Comparison of ENCODE assay signal across 8 cellular contexts in the genomic region with DNA sequence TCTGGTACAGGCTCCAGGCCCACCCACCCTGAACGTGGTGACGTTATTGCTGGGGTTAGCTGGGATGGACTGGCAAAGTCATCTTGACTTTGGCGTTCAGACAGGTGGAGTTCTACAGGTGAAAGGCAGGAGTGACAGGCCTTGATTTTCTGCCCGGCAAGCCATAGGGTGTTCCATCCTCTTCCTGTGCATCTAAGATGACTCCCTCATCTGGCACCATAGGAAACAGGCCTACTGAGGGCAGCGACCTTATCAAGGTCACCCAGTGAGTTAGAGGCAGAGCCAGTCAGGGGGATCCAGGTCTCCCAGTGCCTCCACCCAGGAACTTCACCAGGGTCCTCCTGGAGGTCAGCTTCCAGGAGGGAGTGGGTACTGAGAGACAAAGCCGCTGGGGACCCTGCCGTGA. TPM values are rescaled to one million over a fixed set of nuclear protein-coding genes. Genes with fewer than 3 reads are reported as not detected.
DNase-seq lines count a peak whose midpoint lies in the region; ATAC-seq and TF ChIP-seq lines count a peak whose summit lies in the region.

No MANE protein-coding gene starts in this region.

- H3K4me1 Mint-ChIP-seq in MCF 10A (ENCODE audit: insufficient read depth, unreplicated experiment) = peaks cover 31% of the 10 kb centered on the region

- ATAC-seq in heart left ventricle (no peak), Right ventricle myocardium superior (ENCODE audit: poor library complexity) (no peak), GM18909 (IDR thresholded peaks at IDR 0.05; ENCODE audit: poor library complexity, unreplicated experiment) (no peak), HG02970 (IDR thresholded peaks at IDR 0.05; ENCODE audit: low FRiP score, unreplicated experiment) (no peak)

- peak overlapping the region; percentile 57 for H3K23ac ChIP-seq in mesendoderm (ENCODE audit: low read length)

- peak overlapping the region; percentile 54 for H3K27ac Mint-ChIP-seq in MCF 10A (ENCODE audit: low read depth, unreplicated experiment)

- POLR2A ChIA-PET in MCF 10A (lab: Yijun Ruan, JAX) = interaction anchor here (0.6 to 13.3 kb wide), 21 partner anchors 7 to 195 kb away, joined by 3 to 282 read pairs (median 8); a partner anchor contains a TSS

- no peak for DNase-seq in heart left ventricle
- no peak for DNase-seq in Right ventricle myocardium superior
- no peak for DNase-seq in MCF 10A (ENCODE audit: unreplicated experiment)
- DNase-seq in mesendoderm = no peak
- DNase-seq in vagina (ENCODE audit: extremely low spot score in 2 of 2) = no peak
- DNase-seq in NCI-H2171 treated with DMSO at 0.1 percent for 48 hours (lab: John Stamatoyannopoulos, UW) = no peak

- peak overlapping the region; percentile 23 for H2BK5ac ChIP-seq in mesendoderm (ENCODE audit: low read length)

- H3K56ac ChIP-seq in mesendoderm (ENCODE audit: low read length) = peak overlapping the region; percentile 97

- intact Hi-C loops in heart left ventricle (cut with DNase I) = loop anchor here in 9 of 10 donors (2.0 to 10.0 kb wide), 8 partner anchors 37 to 83 kb away; no protein-coding TSS in a partner anchor
- intact Hi-C loops in Right ventricle myocardium superior (cut with DNase I) = loop anchor here (5.0 kb wide), 1 partner anchor 72 kb away; no protein-coding TSS in a partner anchor
- intact Hi-C loops in MCF 10A (cut with micrococcal nuclease) = loop anchor here (1.0 to 5.0 kb wide), 3 partner anchors 42 to 83 kb away; no protein-coding TSS in a partner anchor
- intact Hi-C loops in vagina (cut with DNase I) = loop anchor here (5.0 kb wide), 1 partner anchor 57 kb away; no protein-coding TSS in a partner anchor

- H2BK15ac ChIP-seq in mesendoderm (replicated peaks; ENCODE audit: low read depth) = no peak overlapping the region

- H3K9me3 ChIP-seq in heart left ventricle = no peaks in the 10 kb centered on the region
- no peaks in the 10 kb centered on the region for H3K9me3 ChIP-seq in vagina

- 20 to 41% (median 33%) methylated on average over 1 to 7 of the region's 7 CpGs for WGBS in heart left ventricle, 4 donors
- no CpG with 5 or more reads among the region's 7 CpGs for WGBS in mesendoderm (ENCODE audit: extremely low coverage, insufficient coverage, low lambda C conversion rate)

- H3K27me3 Mint-ChIP-seq in MCF 10A (ENCODE audit: insufficient read depth, unreplicated experiment) = no peaks in the 10 kb centered on the region

- no peak overlapping the region for H4K8ac ChIP-seq in mesendoderm (ENCODE audit: low read depth, low read length)

- H3K27ac ChIP-seq in heart left ventricle (peak overlapping the region; percentile 90 to 98 (median 95)), mesendoderm (ENCODE audit: low read depth, low read length) (no peak overlapping the region), vagina (peak overlapping the region; percentile 95)

- H3K18ac ChIP-seq in mesendoderm (ENCODE audit: low read length) = peak overlapping the region; percentile 21

- H3K4ac ChIP-seq in mesendoderm (ENCODE audit: low read depth, low read length) = no peak overlapping the region

- H3K27me3 ChIP-seq in heart left ventricle (no peaks in the 10 kb centered on the region), mesendoderm (ENCODE audit: insufficient read depth, low read length, poor library complexity) (no peaks in the 10 kb centered on the region), vagina (no peaks in the 10 kb centered on the region)

- peak overlapping the region; percentile 98 for H3K9ac ChIP-seq in mesendoderm (ENCODE audit: low read length)

- peaks cover 8% of the 10 kb centered on the region for H3K79me1 ChIP-seq in mesendoderm (ENCODE audit: low read length)

- peak overlapping the region; percentile 93 for H3K4me3 Mint-ChIP-seq in MCF 10A (ENCODE audit: unreplicated experiment)

- H3K79me2 ChIP-seq in mesendoderm (ENCODE audit: control insufficient read depth, insufficient read depth, low read length) = peaks cover 59% of the 10 kb centered on the region

- no peak overlapping the region for H4K5ac ChIP-seq in mesendoderm (ENCODE audit: low read length)

- peaks cover 7% of the 10 kb centered on the region for H3K36me3 Mint-ChIP-seq in MCF 10A (ENCODE audit: insufficient read depth, unreplicated experiment)

- no peak for TF ChIP-seq POLR2A in heart left ventricle (IDR thresholded peaks at IDR 0.05)
- TF ChIP-seq POLR2A in vagina (IDR thresholded peaks at IDR 0.05) = no peak

- no peaks in the 10 kb centered on the region for H3K9me3 Mint-ChIP-seq in MCF 10A (ENCODE audit: unreplicated experiment)

- BruUV-seq in MCF 10A (replicated peaks; lab: Mats Ljungman, UMichigan) = no TSS peak

- TF ChIP-seq CTCF in heart left ventricle (IDR thresholded peaks at IDR 0.05) = no peak
- TF ChIP-seq CTCF in MCF 10A (IDR thresholded peaks at IDR 0.05; ENCODE audit: unreplicated experiment) = no peak
- no peak for TF ChIP-seq CTCF in vagina (IDR thresholded peaks at IDR 0.05)

- H3K36me3 ChIP-seq in heart left ventricle = no peaks in the 10 kb centered on the region
- no peaks in the 10 kb centered on the region for H3K36me3 ChIP-seq in mesendoderm (ENCODE audit: control insufficient read depth, insufficient read depth, low read length)
- no peaks in the 10 kb centered on the region for H3K36me3 ChIP-seq in vagina

- H2BK120ac ChIP-seq in mesendoderm (ENCODE audit: low read depth, low read length) = no peak overlapping the region

- H3K4me3 ChIP-seq in heart left ventricle (peak overlapping the region; percentile 74 to 100 (median 94)), mesendoderm (ENCODE audit: low read length) (peak overlapping the region; percentile 93), vagina (peak overlapping the region; percentile 71 to 94)

- peaks cover 8 to 67% (median 47%) of the 10 kb centered on the region in 12 donors for H3K4me1 ChIP-seq in heart left ventricle
- peaks cover 32% of the 10 kb centered on the region for H3K4me1 ChIP-seq in mesendoderm (ENCODE audit: control insufficient read depth, low read depth, low read length)
- H3K4me1 ChIP-seq in vagina = peaks cover 63% of the 10 kb centered on the region

- peak overlapping the region; percentile 56 for H3K4me2 ChIP-seq in mesendoderm (ENCODE audit: low read length)

- peak overlapping the region; percentile 49 for H2AK5ac ChIP-seq in mesendoderm (ENCODE audit: low read length)

- CTCF ChIA-PET in MCF 10A (lab: Yijun Ruan, JAX) = interaction anchor here (0.8 to 1.6 kb wide), 7 partner anchors 8 to 81 kb away, joined by 3 to 7 read pairs (median 4); no protein-coding TSS in a partner anchor

RNA-seq across cellular contexts. Expression of a gene that starts 41.6 kb away (rescaled TPM):
- 100 to 1,000 TPM; 194 to 310 (median 227) TPM for total RNA-seq in heart left ventricle
- polyA plus RNA-seq in heart left ventricle = 100 to 1,000 TPM in 1 of 2 donors, 10 to 100 TPM in 1; 83.0 to 284 TPM
- 168 TPM for total RNA-seq in Right ventricle myocardium superior
- 126 and 134 TPM in 2 replicates for total RNA-seq in MCF 10A (2022)
- polyA plus RNA-seq in mesendoderm (2013, experiment 1 of 2) = 114 TPM
- polyA plus RNA-seq in mesendoderm (2013, experiment 2 of 2) = 114 TPM
- 106 TPM for total RNA-seq in vagina
